ENCODE assay signal across 8 cellular contexts in the genomic region with DNA sequence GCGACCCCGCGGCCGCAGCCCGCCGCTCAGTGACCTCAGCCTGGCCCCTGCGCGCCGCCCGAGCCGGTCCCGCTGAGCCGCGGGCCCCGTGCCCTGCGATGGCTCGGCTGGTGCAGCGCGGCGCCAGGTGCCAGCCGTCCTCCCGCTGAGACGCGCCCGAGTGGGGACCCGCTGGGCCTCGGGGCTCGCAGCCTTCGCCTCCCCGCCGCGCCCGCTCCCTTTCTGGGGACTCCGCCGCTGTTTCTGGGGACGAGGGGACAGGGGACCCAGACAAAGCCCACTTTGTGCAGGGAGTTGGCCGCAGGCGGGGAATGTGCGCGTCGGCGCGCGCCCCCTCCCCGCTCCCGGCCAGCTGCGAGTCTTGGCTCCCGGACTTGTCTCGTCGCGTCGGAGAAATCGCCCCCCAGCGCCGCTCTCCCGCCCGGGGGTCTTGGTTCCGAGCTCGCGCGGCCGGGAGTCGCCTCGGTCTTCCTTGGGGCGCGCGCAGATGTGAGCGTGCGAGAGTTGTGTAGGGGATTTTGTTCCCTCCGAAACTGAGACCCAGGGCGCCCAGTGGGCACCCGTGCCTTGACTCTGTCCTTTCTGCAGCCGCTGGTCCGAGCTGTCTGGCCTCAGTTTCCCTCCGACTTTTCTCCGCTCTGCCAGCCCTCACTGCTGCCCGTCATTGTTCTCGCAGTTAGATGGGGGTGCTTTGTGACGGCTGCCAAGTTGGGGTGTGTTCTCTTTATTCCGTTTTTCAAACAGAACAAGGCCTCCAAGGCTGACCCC. TPM values are rescaled to one million over a fixed set of nuclear protein-coding genes. Genes with fewer than 3 reads are reported as not detected.
DNase-seq lines count a peak whose midpoint lies in the region; ATAC-seq and TF ChIP-seq lines count a peak whose summit lies in the region.

No MANE protein-coding gene starts in this region.

- no peak overlapping the region for H3K27ac ChIP-seq in HUES64 (ENCODE audit: low read depth, low read length)
- peak overlapping the region; percentile 82 to 87 for H3K27ac ChIP-seq in tibial artery

- H3K9me3 ChIP-seq in HUES64 (ENCODE audit: insufficient read depth, low read depth, low read length), result no peaks in the 10 kb centered on the region
- H3K9me3 ChIP-seq in tibial artery, result no peaks in the 10 kb centered on the region

- peaks cover 78% of the 10 kb centered on the region for H3K27me3 Mint-ChIP-seq in central memory CD8-positive, alpha-beta T cell

- DNase-seq in NCI-H510A (lab: John Stamatoyannopoulos, UW), result peak; percentile 55
- DNase-seq in NCI-H510A treated with DMSO at 0.1 percent for 48 hours (lab: John Stamatoyannopoulos, UW), result no peak
- no peak for DNase-seq in central memory CD8-positive, alpha-beta T cell (ENCODE audit: low spot score in 2 of 2)
- peak; percentile 56 for DNase-seq in medulla oblongata (ENCODE audit: extremely low spot score)
- no peak for DNase-seq in tibial artery
- no peak for DNase-seq in OCI-M2 (lab: John Stamatoyannopoulos, UW; ENCODE audit: unreplicated experiment)
- no peak for DNase-seq in NCI-H446 treated with DMSO at 0.1 percent for 48 hours (lab: John Stamatoyannopoulos, UW)

- no peak overlapping the region for H3K27ac Mint-ChIP-seq in central memory CD8-positive, alpha-beta T cell (ENCODE audit: low read depth)

- no peaks in the 10 kb centered on the region for H3K9me3 Mint-ChIP-seq in central memory CD8-positive, alpha-beta T cell

- H3K27me3 ChIP-seq in HUES64 (ENCODE audit: insufficient read depth, low read length) (peaks cover 66% of the 10 kb centered on the region), tibial artery (no peaks in the 10 kb centered on the region)

- H3K4me3 ChIP-seq in HUES64 (ENCODE audit: low read length) (peak overlapping the region; percentile 73), tibial artery (peak overlapping the region; percentile 75 to 99)

- no peaks in the 10 kb centered on the region for H3K36me3 ChIP-seq in HUES64 (ENCODE audit: insufficient read depth, low read length)
- no peaks in the 10 kb centered on the region for H3K36me3 ChIP-seq in tibial artery

- intact Hi-C loops in tibial artery (cut with DNase I; ENCODE audit: low total_unique reads), result loop anchor here (2.0 kb wide), 1 partner anchor 23 kb away; no protein-coding TSS in a partner anchor

- ATAC-seq in central memory CD8-positive, alpha-beta T cell (replicated peaks; ENCODE audit: extremely low read depth, poor library complexity, severe bottlenecking), result peak; percentile 68

- peak overlapping the region; percentile 74 for H3K4me3 Mint-ChIP-seq in central memory CD8-positive, alpha-beta T cell

- H3K9ac ChIP-seq in HUES64 (ENCODE audit: low read depth, low read length), result peak overlapping the region; percentile 67

- 2% methylated on average over 80 of the region's 80 CpGs for WGBS in HUES64

- TF ChIP-seq CTCF in tibial artery (IDR thresholded peaks at IDR 0.05), result no peak

- H3K36me3 Mint-ChIP-seq in central memory CD8-positive, alpha-beta T cell (ENCODE audit: insufficient read depth), result no peaks in the 10 kb centered on the region

- peaks cover 7% of the 10 kb centered on the region for H3K4me1 Mint-ChIP-seq in central memory CD8-positive, alpha-beta T cell

- H3K4me1 ChIP-seq in HUES64 (ENCODE audit: insufficient read depth, low read length) (0 out of 2 replicates have a peak, but pooled peaks cover 4% of the 10 kb centered on the region), tibial artery (peaks cover 0 to 44% (median 27%) of the 10 kb centered on the region in 4 donors)

RNA-seq across cellular contexts. Expression of a gene that starts 0.8 kb away (rescaled TPM):
- polyA plus RNA-seq in HUES64 (2013, experiment 1 of 2), result 7.2 TPM
- 13.4 TPM for polyA plus RNA-seq in HUES64 (2013, experiment 2 of 2)

RNA-seq across cellular contexts. Expression of a gene that starts 50.6 kb away (rescaled TPM):
- 11.9 TPM for polyA plus RNA-seq in HUES64 (2013, experiment 1 of 2)
- 12.9 TPM for polyA plus RNA-seq in HUES64 (2013, experiment 2 of 2)

Comparison
In these comparisons a context has a peak if more than half of its experiments do, and no peak if none do; other contexts are left out.
1. DNase-seq: peak in NCI-H510A (single experiment) and medulla oblongata (single experiment); none in NCI-H510A treated with DMSO at 0.1 percent for 48 hours (single experiment), central memory CD8-positive, alpha-beta T cell (0 of 2), tibial artery (0 of 2), OCI-M2 (single experiment) and NCI-H446 treated with DMSO at 0.1 percent for 48 hours (single experiment).